Comparison of ENCODE assay signal across 8 cellular contexts in genomic region chr15:35545316-35545824, GRCh38. TPM values are rescaled to one million over a fixed set of nuclear protein-coding genes. Genes with fewer than 3 reads are reported as not detected.
DNase-seq lines count a peak whose midpoint lies in the region; ATAC-seq and TF ChIP-seq lines count a peak whose summit lies in the region.

No MANE protein-coding gene starts in this region.

- intact Hi-C loops in activated CD4-positive, alpha-beta T cell treated with anti-CD3 and anti-CD28 coated beads for 36 hours (cut with DNase I, micrococcal nuclease) = loop anchor here (5.0 to 10.0 kb wide), 6 partner anchors 112 to 1508 kb away; partner anchors contain the start of genes AVEN (in 1 of the 2), CDIN1 (in 1 of the 2), GOLGA8A (in 1 of the 2) and KATNBL1 (in 1 of the 2)
- intact Hi-C loops in activated T-helper 1 cell treated with anti-CD3 and anti-CD28 coated beads, Interleukin-12 subunit alpha, Interleukin-12 subunit beta, Interleukin-2, Interleukin-4 antibody, amounts not matched to agents 30 ng/mL and 10 ng/mL and 1 ng/mL, durations not matched to agents 14 hours and 24 hours and 36 hours (cut with micrococcal nuclease) = loop anchor here (5.0 to 10.0 kb wide), 4 partner anchors 127 to 1511 kb away; partner anchors contain the start of genes AVEN and ZNF770

- H3K27me3 Mint-ChIP-seq in activated CD4-positive, alpha-beta T cell treated with anti-CD3 and anti-CD28 coated beads for 36 hours = no peaks in the 10 kb centered on the region
- no peaks in the 10 kb centered on the region for H3K27me3 Mint-ChIP-seq in activated T-helper 1 cell treated with anti-CD3 and anti-CD28 coated beads, Interleukin-12 subunit alpha, Interleukin-12 subunit beta, Interleukin-2, Interleukin-4 antibody, amounts not matched to agents 30 ng/mL and 10 ng/mL and 1 ng/mL, durations not matched to agents 14 hours and 24 hours and 36 hours (ENCODE audit: insufficient read depth)
- no peaks in the 10 kb centered on the region for H3K27me3 Mint-ChIP-seq in osteocyte (ENCODE audit: unreplicated experiment)

- H3K27ac Mint-ChIP-seq in activated CD4-positive, alpha-beta T cell treated with anti-CD3 and anti-CD28 coated beads for 36 hours = peak overlapping the region; percentile 99
- peak overlapping the region; percentile 98 for H3K27ac Mint-ChIP-seq in activated T-helper 1 cell treated with anti-CD3 and anti-CD28 coated beads, Interleukin-12 subunit alpha, Interleukin-12 subunit beta, Interleukin-2, Interleukin-4 antibody, amounts not matched to agents 30 ng/mL and 10 ng/mL and 1 ng/mL, durations not matched to agents 14 hours and 24 hours and 36 hours
- peak overlapping the region; percentile 97 for H3K27ac Mint-ChIP-seq in osteocyte (ENCODE audit: unreplicated experiment)

- peak; percentile 17 for ATAC-seq in activated CD4-positive, alpha-beta T cell treated with anti-CD3 and anti-CD28 coated beads for 36 hours
- ATAC-seq in HG02610 (IDR thresholded peaks at IDR 0.05; ENCODE audit: unreplicated experiment) = peak; percentile 18

- TF ChIP-seq CTCF in osteocyte (IDR thresholded peaks at IDR 0.05) = peak; percentile 25

- H3K4me3 Mint-ChIP-seq in activated CD4-positive, alpha-beta T cell treated with anti-CD3 and anti-CD28 coated beads for 36 hours = peak overlapping the region; percentile 95
- H3K4me3 Mint-ChIP-seq in activated T-helper 1 cell treated with anti-CD3 and anti-CD28 coated beads, Interleukin-12 subunit alpha, Interleukin-12 subunit beta, Interleukin-2, Interleukin-4 antibody, amounts not matched to agents 30 ng/mL and 10 ng/mL and 1 ng/mL, durations not matched to agents 14 hours and 24 hours and 36 hours = peak overlapping the region; percentile 92
- peak overlapping the region; percentile 88 for H3K4me3 Mint-ChIP-seq in osteocyte (ENCODE audit: unreplicated experiment)

- H3K9me3 Mint-ChIP-seq in activated CD4-positive, alpha-beta T cell treated with anti-CD3 and anti-CD28 coated beads for 36 hours (ENCODE audit: low read depth) = no peaks in the 10 kb centered on the region
- H3K9me3 Mint-ChIP-seq in activated T-helper 1 cell treated with anti-CD3 and anti-CD28 coated beads, Interleukin-12 subunit alpha, Interleukin-12 subunit beta, Interleukin-2, Interleukin-4 antibody, amounts not matched to agents 30 ng/mL and 10 ng/mL and 1 ng/mL, durations not matched to agents 14 hours and 24 hours and 36 hours = no peaks in the 10 kb centered on the region
- H3K9me3 Mint-ChIP-seq in osteocyte (ENCODE audit: unreplicated experiment) = peaks cover 10% of the 10 kb centered on the region

- peak; percentile 36 for DNase-seq in activated CD4-positive, alpha-beta T cell treated with anti-CD3 and anti-CD28 coated beads for 36 hours
- DNase-seq in activated CD4-positive, alpha-beta T cell treated with anti-CD3 and anti-CD28 coated beads, Interleukin-2, amount 50 U/mL, for 1 hour = no peak
- peak; percentile 50 for DNase-seq in NCI-H1417 treated with DMSO at 0.1 percent for 48 hours (lab: John Stamatoyannopoulos, UW)
- peak; percentile 3 for DNase-seq in activated T-helper 1 cell treated with anti-CD3 and anti-CD28 coated beads, Interleukin-12 subunit alpha, Interleukin-12 subunit beta, Interleukin-2, Interleukin-4 antibody, amounts not matched to agents 30 ng/mL and 10 ng/mL and 1 ng/mL, durations not matched to agents 14 hours and 24 hours and 36 hours (ENCODE audit: low spot score)
- peak; percentile 4 for DNase-seq in germinal center (ENCODE audit: low spot score)
- no peak for DNase-seq in osteocyte (ENCODE audit: extremely low spot score, unreplicated experiment)
- DNase-seq in DMS79 (lab: John Stamatoyannopoulos, UW) = no peak

- CTCF ChIA-PET in activated CD4-positive, alpha-beta T cell treated with anti-CD3 and anti-CD28 coated beads for 36 hours (lab: Charles Lee) = interaction anchor here (0.5 kb wide), 1 partner anchor 1549 kb away, joined by 3 read pairs; no protein-coding TSS in a partner anchor

- peaks cover 23% of the 10 kb centered on the region for H3K4me1 Mint-ChIP-seq in activated CD4-positive, alpha-beta T cell treated with anti-CD3 and anti-CD28 coated beads for 36 hours
- H3K4me1 Mint-ChIP-seq in activated T-helper 1 cell treated with anti-CD3 and anti-CD28 coated beads, Interleukin-12 subunit alpha, Interleukin-12 subunit beta, Interleukin-2, Interleukin-4 antibody, amounts not matched to agents 30 ng/mL and 10 ng/mL and 1 ng/mL, durations not matched to agents 14 hours and 24 hours and 36 hours (ENCODE audit: low read depth) = peaks cover 10% of the 10 kb centered on the region
- peaks cover 36% of the 10 kb centered on the region for H3K4me1 Mint-ChIP-seq in osteocyte (ENCODE audit: unreplicated experiment)

- POLR2A ChIA-PET in activated CD4-positive, alpha-beta T cell treated with anti-CD3 and anti-CD28 coated beads for 36 hours (lab: Charles Lee) = no interaction called here

- peaks cover 2% of the 10 kb centered on the region for H3K36me3 Mint-ChIP-seq in activated CD4-positive, alpha-beta T cell treated with anti-CD3 and anti-CD28 coated beads for 36 hours (ENCODE audit: low read depth)
- H3K36me3 Mint-ChIP-seq in activated T-helper 1 cell treated with anti-CD3 and anti-CD28 coated beads, Interleukin-12 subunit alpha, Interleukin-12 subunit beta, Interleukin-2, Interleukin-4 antibody, amounts not matched to agents 30 ng/mL and 10 ng/mL and 1 ng/mL, durations not matched to agents 14 hours and 24 hours and 36 hours (ENCODE audit: low read depth) = peaks cover 2% of the 10 kb centered on the region
- peaks cover 14% of the 10 kb centered on the region for H3K36me3 Mint-ChIP-seq in osteocyte (ENCODE audit: unreplicated experiment)

RNA-seq across cellular contexts. Expression of gene DPH6, which starts 0.6 kb away (rescaled TPM):
- 10 to 100 TPM in 1 of 2 experiments, 1 to 10 TPM in 1; 8.1 to 14.0 TPM for total RNA-seq in activated CD4-positive, alpha-beta T cell treated with anti-CD3 and anti-CD28 coated beads for 36 hours
- total RNA-seq in activated T-helper 1 cell treated with anti-CD3 and anti-CD28 coated beads, Interleukin-12 subunit alpha, Interleukin-12 subunit beta, Interleukin-2, Interleukin-4 antibody, amounts not matched to agents 30 ng/mL and 10 ng/mL and 1 ng/mL, durations not matched to agents 14 hours and 24 hours and 36 hours = 10.7 and 13.1 TPM in 2 replicates
- total RNA-seq in osteocyte = 14.3 and 15.8 TPM in 2 replicates

Comparison
In these comparisons a context has a peak if more than half of its experiments do, and no peak if none do; other contexts are left out.
1. DNase-seq: peak in activated CD4-positive, alpha-beta T cell treated with anti-CD3 and anti-CD28 coated beads for 36 hours (single experiment), NCI-H1417 treated with DMSO at 0.1 percent for 48 hours (single experiment), activated T-helper 1 cell treated with anti-CD3 and anti-CD28 coated beads, Interleukin-12 subunit alpha, Interleukin-12 subunit beta, Interleukin-2, Interleukin-4 antibody, amounts not matched to agents 30 ng/mL and 10 ng/mL and 1 ng/mL, durations not matched to agents 14 hours and 24 hours and 36 hours (single experiment) and germinal center (single experiment); none in activated CD4-positive, alpha-beta T cell treated with anti-CD3 and anti-CD28 coated beads, Interleukin-2, amount 50 U/mL, for 1 hour (single experiment), osteocyte (single experiment) and DMS79 (single experiment).
2. Peak in every context shown above with its lines, with median percentiles within 50 percentile points of each other: H3K27ac Mint-ChIP-seq and H3K4me3 Mint-ChIP-seq.